ENCODE assay signal across 20 cellular contexts in the genomic region with DNA sequence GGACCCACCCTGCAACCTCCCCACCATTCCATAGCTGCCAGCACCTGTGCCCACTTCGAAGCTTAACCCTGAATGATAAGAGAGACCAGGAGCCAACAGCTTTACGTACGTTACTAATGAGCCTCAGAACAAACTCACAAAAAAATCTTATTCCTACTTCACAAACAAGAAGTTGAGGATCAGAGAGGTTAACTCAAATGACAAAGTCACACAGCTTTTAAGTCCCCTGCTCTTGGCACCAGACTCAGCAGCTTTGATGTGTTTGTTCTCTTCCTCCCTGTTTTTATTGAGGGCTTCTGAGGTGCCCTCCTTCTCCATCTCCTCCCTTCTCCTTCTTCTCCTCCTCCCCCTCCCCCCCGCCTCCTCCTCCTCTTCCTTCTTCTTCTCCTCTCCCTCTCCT.
DNase-seq lines count a peak whose midpoint lies in the region; ATAC-seq and TF ChIP-seq lines count a peak whose summit lies in the region.
"Had no signal": no experiment of that assay in that cellular context is flagged by ENCODE, and none has a peak within 500 bp of the region (broad histone marks: within the 10 kb centered on the region; RNA-seq: fewer than 3 reads in every experiment).

No MANE protein-coding gene starts in this region.

- no peak for TF ChIP-seq POLR2A in gastroesophageal sphincter (IDR thresholded peaks at IDR 0.05)

- no peak for DNase-seq in activated T-cell treated with anti-CD3 and anti-CD28 coated beads, Interleukin-2, amount 50 U/mL, for 72 hours
- no peak for DNase-seq in activated T-cell treated with anti-CD3 and anti-CD28 coated beads, Interleukin-2, amount 50 U/mL, for 1 hour
- DNase-seq in HL-60 (ENCODE audit: low read depth in 1 of 2, low spot score in 1 of 2) = peak in 1 of 2 experiments; percentile 13
- DNase-seq in activated naive CD8-positive, alpha-beta T cell treated with anti-CD3 and anti-CD28 coated beads, Interleukin-2, amount 10 ng/mL, durations not matched to agents 7 days and 5 days = no peak
- DNase-seq in inferior parietal cortex (ENCODE audit: extremely low spot score) = no peak
- no peak for DNase-seq in GM13977 (ENCODE audit: low spot score)
- DNase-seq: ACHN; activated CD4-positive, alpha-beta T cell treated with anti-CD3 and anti-CD28 coated beads, Interleukin-2, amount 50 U/mL, for 4 hours; endodermal cell; H7; left colon; NCI-H2171; NCI-H526 treated with DMSO at 0.1 percent for 48 hours; stimulated activated CD4-positive, alpha-beta T cell treated with anti-CD3 and anti-CD28 coated beads, Interleukin-2, amount 100 ng/mL, for 24 hours; uterus had no signal

- H3K9me3 Mint-ChIP-seq in activated T-cell treated with anti-CD3 and anti-CD28 coated beads, Interleukin-2, amount 50 U/mL, for 72 hours = no peaks in the 10 kb centered on the region
- no peaks in the 10 kb centered on the region for H3K9me3 Mint-ChIP-seq in activated naive CD8-positive, alpha-beta T cell treated with anti-CD3 and anti-CD28 coated beads, Interleukin-2, amount 10 ng/mL, durations not matched to agents 7 days and 5 days
- no peaks in the 10 kb centered on the region for H3K9me3 Mint-ChIP-seq in stimulated activated memory B cell treated with anti-CD40 and anti-IgM and Interleukin-4, amounts not matched to agents 10 μg/mL and 1 μg/mL and 100 μg/mL, for 72 hours
- H3K9me3 Mint-ChIP-seq: endodermal cell, mesothelial cell of epicardium, neural crest cell had no signal

- H3K27ac ChIP-seq in HL-60 (replicated peaks) (peak overlapping the region; percentile 89), gastroesophageal sphincter (no peak overlapping the region)
- H3K27ac ChIP-seq: uterus had no signal

- H3K36me3 ChIP-seq in gastroesophageal sphincter = no peaks in the 10 kb centered on the region
- H3K36me3 ChIP-seq: uterus had no signal

- H3K9me3 ChIP-seq in gastroesophageal sphincter = no peaks in the 10 kb centered on the region
- H3K9me3 ChIP-seq: uterus had no signal

- POLR2A ChIA-PET in activated naive CD8-positive, alpha-beta T cell treated with anti-CD3 and anti-CD28 coated beads, Interleukin-2, amount 10 ng/mL, durations not matched to agents 7 days and 5 days (lab: Charles Lee) = interaction anchor here (0.9 to 2.4 kb wide), 4 partner anchors 43 to 260 kb away, joined by 3 to 9 read pairs (median 6); a partner anchor contains a TSS

- WGBS in gastroesophageal sphincter (ENCODE audit: low coverage in 1 of 2), 2 donors = 78% methylated on average over 2 of the region's 4 CpGs; no CpG with 5 or more reads in 1 of the 2 donors

- H3K27ac Mint-ChIP-seq in activated T-cell treated with anti-CD3 and anti-CD28 coated beads, Interleukin-2, amount 50 U/mL, for 72 hours = peak overlapping the region; percentile 81
- H3K27ac Mint-ChIP-seq in activated naive CD8-positive, alpha-beta T cell treated with anti-CD3 and anti-CD28 coated beads, Interleukin-2, amount 10 ng/mL, durations not matched to agents 7 days and 5 days = peak overlapping the region; percentile 90
- peak overlapping the region; percentile 84 for H3K27ac Mint-ChIP-seq in stimulated activated memory B cell treated with anti-CD40 and anti-IgM and Interleukin-4, amounts not matched to agents 10 μg/mL and 1 μg/mL and 100 μg/mL, for 72 hours
- H3K27ac Mint-ChIP-seq: endodermal cell, mesothelial cell of epicardium, progenitor cell of endocrine pancreas had no signal

- peak overlapping the region; percentile 79 to 80 for H3K4me3 Mint-ChIP-seq in activated T-cell treated with anti-CD3 and anti-CD28 coated beads, Interleukin-2, amount 50 U/mL, for 72 hours
- peak overlapping the region; percentile 75 for H3K4me3 Mint-ChIP-seq in activated naive CD8-positive, alpha-beta T cell treated with anti-CD3 and anti-CD28 coated beads, Interleukin-2, amount 10 ng/mL, durations not matched to agents 7 days and 5 days
- H3K4me3 Mint-ChIP-seq in stimulated activated memory B cell treated with anti-CD40 and anti-IgM and Interleukin-4, amounts not matched to agents 10 μg/mL and 1 μg/mL and 100 μg/mL, for 72 hours = no peak overlapping the region
- H3K4me3 Mint-ChIP-seq: endodermal cell, mesothelial cell of epicardium, neural crest cell had no signal

- TF ChIP-seq EP300 in gastroesophageal sphincter (IDR thresholded peaks at IDR 0.05) = no peak

- H3K4me3 ChIP-seq in HL-60 (replicated peaks; ENCODE audit: insufficient read depth, low read length) (peak overlapping the region; percentile 27; the same call in 1 of the 2 replicates), gastroesophageal sphincter (no peak overlapping the region)
- H3K4me3 ChIP-seq: uterus had no signal

- no peaks in the 10 kb centered on the region for H3K36me3 Mint-ChIP-seq in activated T-cell treated with anti-CD3 and anti-CD28 coated beads, Interleukin-2, amount 50 U/mL, for 72 hours (ENCODE audit: insufficient read depth in 2 of 2)
- H3K36me3 Mint-ChIP-seq in activated naive CD8-positive, alpha-beta T cell treated with anti-CD3 and anti-CD28 coated beads, Interleukin-2, amount 10 ng/mL, durations not matched to agents 7 days and 5 days = no peaks in the 10 kb centered on the region
- H3K36me3 Mint-ChIP-seq in stimulated activated memory B cell treated with anti-CD40 and anti-IgM and Interleukin-4, amounts not matched to agents 10 μg/mL and 1 μg/mL and 100 μg/mL, for 72 hours = no peaks in the 10 kb centered on the region
- H3K36me3 Mint-ChIP-seq: mesothelial cell of epicardium had no signal

- peaks cover 25% of the 10 kb centered on the region for H3K4me1 Mint-ChIP-seq in activated T-cell treated with anti-CD3 and anti-CD28 coated beads, Interleukin-2, amount 50 U/mL, for 72 hours (ENCODE audit: low read depth)
- H3K4me1 Mint-ChIP-seq in activated naive CD8-positive, alpha-beta T cell treated with anti-CD3 and anti-CD28 coated beads, Interleukin-2, amount 10 ng/mL, durations not matched to agents 7 days and 5 days = peaks cover 21% of the 10 kb centered on the region
- H3K4me1 Mint-ChIP-seq in stimulated activated memory B cell treated with anti-CD40 and anti-IgM and Interleukin-4, amounts not matched to agents 10 μg/mL and 1 μg/mL and 100 μg/mL, for 72 hours = peaks cover 18% of the 10 kb centered on the region
- H3K4me1 Mint-ChIP-seq: neural crest cell had no signal

- TF ChIP-seq CTCF in HL-60 (IDR thresholded peaks at IDR 0.05; ENCODE audit: insufficient read depth, low read length) (no peak), gastroesophageal sphincter (IDR thresholded peaks at IDR 0.05) (no peak), GM13977 (IDR thresholded peaks at IDR 0.05; ENCODE audit: extremely low read depth, insufficient read depth, missing control alignments) (no peak)

- H3K27me3 ChIP-seq in HL-60 (ENCODE audit: insufficient read depth, poor library complexity, severe bottlenecking) = no peaks in the 10 kb centered on the region
- H3K27me3 ChIP-seq in gastroesophageal sphincter = no peaks in the 10 kb centered on the region
- H3K27me3 ChIP-seq: uterus had no signal

- in situ Hi-C loops in GM13977 (cut with MboI; ENCODE audit: low pct_unique_long_range_greater_than_20kb, low sequenced_read_pairs, unreplicated experiment) = no loop called here

- H3K27me3 Mint-ChIP-seq in activated T-cell treated with anti-CD3 and anti-CD28 coated beads, Interleukin-2, amount 50 U/mL, for 72 hours (ENCODE audit: low read depth) = no peaks in the 10 kb centered on the region
- no peaks in the 10 kb centered on the region for H3K27me3 Mint-ChIP-seq in activated naive CD8-positive, alpha-beta T cell treated with anti-CD3 and anti-CD28 coated beads, Interleukin-2, amount 10 ng/mL, durations not matched to agents 7 days and 5 days
- no peaks in the 10 kb centered on the region for H3K27me3 Mint-ChIP-seq in stimulated activated memory B cell treated with anti-CD40 and anti-IgM and Interleukin-4, amounts not matched to agents 10 μg/mL and 1 μg/mL and 100 μg/mL, for 72 hours
- H3K27me3 Mint-ChIP-seq: progenitor cell of endocrine pancreas had no signal

- ATAC-seq in activated T-cell treated with anti-CD3 and anti-CD28 coated beads, Interleukin-2, amount 50 U/mL, for 72 hours (replicated peaks in 1 of 2) = no peak
- no peak for ATAC-seq in activated naive CD8-positive, alpha-beta T cell treated with anti-CD3 and anti-CD28 coated beads, Interleukin-2, amount 10 ng/mL, durations not matched to agents 7 days and 5 days (ENCODE audit: low read depth)
- no peak for ATAC-seq in stimulated activated memory B cell treated with anti-CD40 and anti-IgM and Interleukin-4, amounts not matched to agents 10 μg/mL and 1 μg/mL and 100 μg/mL, for 72 hours
- ATAC-seq in gastroesophageal sphincter = no peak
- ATAC-seq: left colon had no signal

- no peaks in the 10 kb centered on the region for H3K4me1 ChIP-seq in gastroesophageal sphincter
- H3K4me1 ChIP-seq: uterus had no signal
